ENCODE assay signal across 11 cellular contexts in genomic region chr14:105023791-105024480, GRCh38. TPM values are rescaled to one million over a fixed set of nuclear protein-coding genes. Genes with fewer than 3 reads are reported as not detected.
DNase-seq lines count a peak whose midpoint lies in the region; ATAC-seq and TF ChIP-seq lines count a peak whose summit lies in the region.
"Had no signal": no experiment of that assay in that cellular context is flagged by ENCODE, and none has a peak within 500 bp of the region (broad histone marks: within the 10 kb centered on the region; RNA-seq: fewer than 3 reads in every experiment).

No MANE protein-coding gene starts in this region.

- peaks cover 5% of the 10 kb centered on the region for H3K36me3 Mint-ChIP-seq in neural progenitor cell

- no peak overlapping the region for H3K27ac ChIP-seq in neural progenitor cell
- H3K27ac ChIP-seq: gastroesophageal sphincter, VCaP had no signal

- H3K27me3 Mint-ChIP-seq in neural progenitor cell (ENCODE audit: insufficient read depth, low read depth): peaks cover 7% of the 10 kb centered on the region
- H3K27me3 Mint-ChIP-seq: activated naive CD8-positive, alpha-beta T cell treated with anti-CD3 and anti-CD28 coated beads, Interleukin-2, amount 10 ng/mL, durations not matched to agents 7 days and 5 days had no signal

- H2AFZ ChIP-seq in neural progenitor cell (replicated peaks): no peak overlapping the region

- peak overlapping the region; percentile 20 for H3K4me3 Mint-ChIP-seq in neural progenitor cell
- H3K4me3 Mint-ChIP-seq: activated naive CD8-positive, alpha-beta T cell treated with anti-CD3 and anti-CD28 coated beads, Interleukin-2, amount 10 ng/mL, durations not matched to agents 7 days and 5 days had no signal

- no peak overlapping the region for H3K9ac ChIP-seq in neural progenitor cell

- peaks cover 2% of the 10 kb centered on the region for H3K27me3 ChIP-seq in neural progenitor cell
- H3K27me3 ChIP-seq: gastroesophageal sphincter had no signal

- ATAC-seq in GM21717 (IDR thresholded peaks at IDR 0.05; ENCODE audit: unreplicated experiment) (no peak), GM21619 (IDR thresholded peaks at IDR 0.05; ENCODE audit: unreplicated experiment) (no peak)
- ATAC-seq: gastroesophageal sphincter had no signal

- peaks cover 9% of the 10 kb centered on the region for H3F3A ChIP-seq in neural progenitor cell (ENCODE audit: low read depth)

- H4K20me1 ChIP-seq in neural progenitor cell (ENCODE audit: low read depth): peaks cover 15% of the 10 kb centered on the region

- no peak overlapping the region for H3K4me2 ChIP-seq in neural progenitor cell

- H3K4me3 ChIP-seq in choroid plexus epithelial cell (ENCODE audit: low read depth, low read length) (no peak overlapping the region), neural progenitor cell (no peak overlapping the region)
- H3K4me3 ChIP-seq: gastroesophageal sphincter had no signal

- peaks cover 33% of the 10 kb centered on the region for H3K79me2 ChIP-seq in neural progenitor cell (ENCODE audit: low read depth)

- H3K9me3 Mint-ChIP-seq in neural progenitor cell: no peaks in the 10 kb centered on the region

- no peaks in the 10 kb centered on the region for H3K9me3 ChIP-seq in neural progenitor cell (ENCODE audit: low read depth)
- H3K9me3 ChIP-seq: gastroesophageal sphincter had no signal

- TF ChIP-seq CTCF in choroid plexus epithelial cell (conservative IDR thresholded peaks at IDR 0.05; ENCODE audit: low read depth, low read length) (no peak), neural progenitor cell (IDR thresholded peaks at IDR 0.05) (no peak)

- peaks cover 9% of the 10 kb centered on the region for H3K4me1 ChIP-seq in neural progenitor cell

- no peak overlapping the region for H3K27ac Mint-ChIP-seq in neural progenitor cell
- H3K27ac Mint-ChIP-seq: activated naive CD8-positive, alpha-beta T cell treated with anti-CD3 and anti-CD28 coated beads, Interleukin-2, amount 10 ng/mL, durations not matched to agents 7 days and 5 days had no signal

- H3K4me1 Mint-ChIP-seq in neural progenitor cell: peaks cover 34% of the 10 kb centered on the region

- peak; percentile 83 for DNase-seq in EL
- peak; percentile 88 for DNase-seq in RKO (ENCODE audit: low spot score)
- peak; percentile 85 for DNase-seq in choroid plexus epithelial cell (ENCODE audit: low read depth)
- DNase-seq in neural progenitor cell (ENCODE audit: low spot score): no peak
- no peak for DNase-seq in SKM-1 (lab: John Stamatoyannopoulos, UW; ENCODE audit: unreplicated experiment)
- DNase-seq: activated naive CD8-positive, alpha-beta T cell treated with anti-CD3 and anti-CD28 coated beads, Interleukin-2, amount 10 ng/mL, durations not matched to agents 7 days and 5 days; NK-92 treated with Interleukin-12 subunit alpha and Interleukin-12 subunit beta, amount 100 ng/mL, for 24 hours had no signal

- H3K36me3 ChIP-seq in neural progenitor cell: no peaks in the 10 kb centered on the region
- H3K36me3 ChIP-seq: gastroesophageal sphincter had no signal

RNA-seq across cellular contexts. Expression of gene CDCA4, which starts 3.1 kb away (rescaled TPM):
- total RNA-seq in neural progenitor cell (ENCODE audit: low replicate concordance): 56.6 and 102 TPM in 2 replicates

RNA-seq across cellular contexts. Expression of gene CLBA1, which starts 38.3 kb away (rescaled TPM):
- total RNA-seq in neural progenitor cell (ENCODE audit: low replicate concordance): 8.5 and 10.8 TPM in 2 replicates

RNA-seq across cellular contexts. Expression of gene GPR132, which starts 41.3 kb away (rescaled TPM):
- total RNA-seq in neural progenitor cell (ENCODE audit: low replicate concordance): 0.22 and 0.51 TPM in 2 replicates

RNA-seq across cellular contexts. Expression of gene AHNAK2, which starts 45.8 kb away (rescaled TPM):
- total RNA-seq in neural progenitor cell (ENCODE audit: low replicate concordance): 0.77 and 1.3 TPM in 2 replicates

Comparison
In these comparisons a context has a peak if more than half of its experiments do, and no peak if none do; other contexts are left out.
1. DNase-seq: peak in EL (single experiment), RKO (single experiment) and choroid plexus epithelial cell (single experiment); none in neural progenitor cell (single experiment) and SKM-1 (single experiment).